In genomic region chr6:144190593-144190992, GRCh38 we compare ENCODE assay signal across 14 cellular contexts. TPM values are rescaled to one million over a fixed set of nuclear protein-coding genes. Genes with fewer than 3 reads are reported as not detected.
DNase-seq lines count a peak whose midpoint lies in the region; ATAC-seq and TF ChIP-seq lines count a peak whose summit lies in the region.
"Had no signal": no experiment of that assay in that cellular context is flagged by ENCODE, and none has a peak within 500 bp of the region (broad histone marks: within the 10 kb centered on the region; RNA-seq: fewer than 3 reads in every experiment).

No MANE protein-coding gene starts in this region.

- H3K27ac ChIP-seq in AG04450 (ENCODE audit: low read depth, low read length), result peak overlapping the region; percentile 11

- DNase-seq in AG04450 (ENCODE audit: low read depth, low spot score) (peak; percentile 39), epithelial cell of esophagus (ENCODE audit: low read depth) (peak; percentile 75), mucosa of descending colon (no peak), left colon (no peak), NCI-H524 treated with DMSO at 0.1 percent for 48 hours (lab: John Stamatoyannopoulos, UW) (no peak), T1000 (lab: John Stamatoyannopoulos, UW) (no peak)
- DNase-seq: activated T-cell treated with anti-CD3 and anti-CD28 coated beads, Interleukin-2, amount 50 U/mL, for 1 hour; AML-193; GF-D8; head of caudate nucleus; KG1; RPMI8226 had no signal

- H3K27me3 ChIP-seq in AG04450 (ENCODE audit: control insufficient read depth, insufficient read depth, low read length), result peaks cover 7% of the 10 kb centered on the region

- H3K9me3 ChIP-seq in AG04450 (ENCODE audit: control insufficient read depth, insufficient read depth, low read length), result peaks cover 10% of the 10 kb centered on the region
- H3K9me3 ChIP-seq in mucosa of descending colon, result no peaks in the 10 kb centered on the region

- H3K4me1 ChIP-seq in mucosa of descending colon (ENCODE audit: low read depth), result no peaks in the 10 kb centered on the region

- no peaks in the 10 kb centered on the region for H3K36me3 ChIP-seq in mucosa of descending colon (ENCODE audit: low read depth)

- intact Hi-C loops in mucosa of descending colon (cut with DNase I, micrococcal nuclease), result no loop called here
- intact Hi-C loops in left colon (cut with DNase I, micrococcal nuclease), result no loop called here

- POLR2A ChIA-PET in AG04450 (lab: Yijun Ruan, JAX), result interaction anchor here (1.2 kb wide), 1 partner anchor 9 kb away, joined by 3 read pairs; no protein-coding TSS in a partner anchor

- TF ChIP-seq CTCF in AG04450 (IDR thresholded peaks at IDR 0.05; ENCODE audit: low read depth, low read length) (no peak), epithelial cell of esophagus (IDR thresholded peaks at IDR 0.05; ENCODE audit: insufficient read depth, low read depth, low read length, missing control alignments) (no peak), mucosa of descending colon (IDR thresholded peaks at IDR 0.05) (no peak)

- ATAC-seq in mucosa of descending colon (peak; percentile 31), HG03196 (IDR thresholded peaks at IDR 0.05; ENCODE audit: unreplicated experiment) (no peak), left colon (no peak)

- CTCF ChIA-PET in AG04450 (lab: Charles Lee), result interaction anchor here (1.0 kb wide), 1 partner anchor 12 kb away, joined by 3 read pairs; no protein-coding TSS in a partner anchor

- H3K4me3 ChIP-seq in AG04450 (ENCODE audit: low read depth, low read length) (no peak overlapping the region), epithelial cell of esophagus (ENCODE audit: low read length) (no peak overlapping the region), mucosa of descending colon (no peak overlapping the region)

- TF ChIP-seq RAD21 in Ishikawa (IDR thresholded peaks at IDR 0.05; ENCODE audit: low read depth), result peak; percentile 20; the same call in 1 of the 2 replicates

- no peak for TF ChIP-seq EP300 in Ishikawa (IDR thresholded peaks at IDR 0.05; ENCODE audit: borderline replicate concordance)

TF ChIP-seq in Ishikawa, 13 proteins besides CTCF, POLR2A, EP300 and RAD21:
- TF ChIP-seq TAF1 (IDR thresholded peaks at IDR 0.05; ENCODE audit: low read depth), result no peak
- TF ChIP-seq YY1 (IDR thresholded peaks at IDR 0.05; ENCODE audit: low read depth), result no peak
- no peak for TF ChIP-seq FOXM1 (IDR thresholded peaks at IDR 0.05; ENCODE audit: borderline replicate concordance, low read depth)
- TF ChIP-seq TEAD4 (IDR thresholded peaks at IDR 0.05), result no peak
- no peak for TF ChIP-seq TCF12 (IDR thresholded peaks at IDR 0.05; ENCODE audit: low read depth)
- TF ChIP-seq ZBTB7A (IDR thresholded peaks at IDR 0.05; ENCODE audit: low read depth), result no peak
- TF ChIP-seq CREB1 (IDR thresholded peaks at IDR 0.05; ENCODE audit: low read depth), result no peak
- no peak for TF ChIP-seq CEBPB (IDR thresholded peaks at IDR 0.05)
- TF ChIP-seq REST (IDR thresholded peaks at IDR 0.05; ENCODE audit: low read depth), result no peak
- TF ChIP-seq MAX (IDR thresholded peaks at IDR 0.05), result no peak
- no peak for TF ChIP-seq EGR1 (IDR thresholded peaks at IDR 0.05)
- no peak for TF ChIP-seq NFIC (IDR thresholded peaks at IDR 0.05)

RNA-seq across cellular contexts. Expression of gene STX11, which starts 40.3 kb away (rescaled TPM):
- polyA plus RNA-seq in AG04450 (2011; rRNA removed), result 0.16 and 0.17 TPM in 2 replicates
- polyA minus RNA-seq in AG04450 (2011; rRNA and poly(A)+ RNA removed), result 0.18 TPM in 1 of 2 replicates, not detected in the other
- total RNA-seq in mucosa of descending colon (1 to 10 TPM in 2 of 3 donors, under 1 TPM in 1; 0.84 to 2.7 (median 2.5) TPM), left colon (1 to 10 TPM; 1.5 to 1.7 TPM)

Comparison
In these comparisons a context has a peak if more than half of its experiments do, and no peak if none do; other contexts are left out.
1. DNase-seq: peak in AG04450 (single experiment) and epithelial cell of esophagus (single experiment); none in mucosa of descending colon (0 of 3), left colon (0 of 2), NCI-H524 treated with DMSO at 0.1 percent for 48 hours (single experiment) and T1000 (single experiment).